In the genomic region with DNA sequence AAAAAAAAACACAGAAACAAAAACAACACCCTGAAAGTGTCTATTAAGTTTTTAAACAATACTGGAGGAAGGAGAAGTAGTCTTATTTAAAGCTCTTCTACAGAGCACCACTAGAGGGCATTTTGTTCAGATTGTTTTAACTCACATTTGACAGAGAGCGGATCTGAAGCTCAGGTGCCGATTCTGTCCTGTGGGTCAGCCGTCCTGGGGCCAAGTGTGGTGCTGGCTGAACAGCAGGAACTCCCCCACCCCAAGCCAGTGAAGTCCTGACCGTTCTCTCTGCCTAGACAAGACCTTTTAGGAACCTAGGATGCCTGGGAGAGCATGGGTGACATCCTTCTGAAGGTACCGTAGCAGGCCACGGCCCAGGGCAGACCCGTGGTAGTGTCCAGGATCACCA, we compare ENCODE assay signal across 8 cellular contexts. TPM values are rescaled to one million over a fixed set of nuclear protein-coding genes. Genes with fewer than 3 reads are reported as not detected.
A peak's percentile ranks its signal among the peaks of the same experiment; 100 is the strongest.
DNase-seq lines count a peak whose midpoint lies in the region; ATAC-seq lines count a peak whose summit lies in the region.

No MANE protein-coding gene starts in this region.

- no peak overlapping the region for H3K4me3 ChIP-seq in neuronal stem cell (ENCODE audit: low read length in 2 of 2)

- no peak overlapping the region for H2AK5ac ChIP-seq in neuronal stem cell (ENCODE audit: low read depth, low read length)

- H3K79me1 ChIP-seq in neuronal stem cell (ENCODE audit: low read depth, low read length): peaks cover 13% of the 10 kb centered on the region

- H2BK120ac ChIP-seq in neuronal stem cell (ENCODE audit: low read depth, low read length): no peak overlapping the region

- peak overlapping the region; percentile 77 for H2BK12ac ChIP-seq in neuronal stem cell (ENCODE audit: low read length)

- no peak overlapping the region for H4K8ac ChIP-seq in neuronal stem cell (ENCODE audit: low read depth, low read length)

- H2BK15ac ChIP-seq in neuronal stem cell (ENCODE audit: low read length): no peak overlapping the region

- peaks cover under 1 to 20% of the 10 kb centered on the region in 2 donors for H3K9me3 ChIP-seq in neuronal stem cell (replicated peaks in 1 of 2; ENCODE audit: control insufficient read depth in 2 of 2, insufficient read depth in 1 of 2, low read depth in 1 of 2, low read length in 2 of 2)

- no peak overlapping the region for H3K4me2 ChIP-seq in neuronal stem cell (ENCODE audit: insufficient read depth, low read length, poor library complexity, severe bottlenecking)

- H3K27me3 Mint-ChIP-seq in IgD-negative memory B cell: no peaks in the 10 kb centered on the region

- no peak for ATAC-seq in GM18498 (IDR thresholded peaks at IDR 0.05; ENCODE audit: unreplicated experiment)

- peak overlapping the region in 2 of 4 donors; percentile 6 to 79 for H3K4me3 Mint-ChIP-seq in IgD-negative memory B cell

- no peak overlapping the region for H3K27ac ChIP-seq in neuronal stem cell (replicated peaks; ENCODE audit: low read length)

- no peak overlapping the region for H2BK5ac ChIP-seq in neuronal stem cell (ENCODE audit: low read length)

- peaks cover 21 to 61% of the 10 kb centered on the region in 2 donors for H3K36me3 ChIP-seq in neuronal stem cell (replicated peaks in 1 of 2; ENCODE audit: control insufficient read depth in 2 of 2, insufficient read depth in 2 of 2, low read length in 2 of 2)

- H3K27me3 ChIP-seq in neuronal stem cell (ENCODE audit: control insufficient read depth in 3 of 3, insufficient read depth in 3 of 3, low read depth in 1 of 3, low read length in 3 of 3): no peaks in the 10 kb centered on the region

- no peak overlapping the region for H4K91ac ChIP-seq in neuronal stem cell (ENCODE audit: low read depth, low read length, poor library complexity)

- WGBS in neuronal stem cell (ENCODE audit: extremely low coverage in 2 of 2, insufficient read length in 2 of 2, insufficient replicate concordance in 1 of 2), 2 donors: no CpG with 5 or more reads among the region's 7 CpGs

- H3K4me1 ChIP-seq in neuronal stem cell (ENCODE audit: control insufficient read depth in 2 of 2, insufficient read depth in 1 of 2, low read depth in 1 of 2, low read length in 2 of 2): peaks cover 9 to 14% of the 10 kb centered on the region in 2 donors

- H3K23ac ChIP-seq in neuronal stem cell (ENCODE audit: low read depth, low read length, poor library complexity): no peak overlapping the region

- H3K4me1 Mint-ChIP-seq in IgD-negative memory B cell: peaks cover 16 to 25% (median 17%) of the 10 kb centered on the region in 3 donors

- no peak overlapping the region for H3K4ac ChIP-seq in neuronal stem cell (ENCODE audit: low read length)

- no peak overlapping the region for H3K9ac ChIP-seq in neuronal stem cell (ENCODE audit: low read depth, low read length, poor library complexity)

- peak overlapping the region; percentile 19 to 68 (median 19) for H3K27ac Mint-ChIP-seq in IgD-negative memory B cell

- H3K36me3 Mint-ChIP-seq in IgD-negative memory B cell: peaks cover 17% of the 10 kb centered on the region

- peaks cover 0 to 17% (median 3%) of the 10 kb centered on the region in 3 donors for H3K9me3 Mint-ChIP-seq in IgD-negative memory B cell

- DNase-seq in DMS 273 (lab: John Stamatoyannopoulos, UW; ENCODE audit: unreplicated experiment) (peak; percentile 59), DMS 273 treated with DMSO at 0.1 percent for 48 hours (lab: John Stamatoyannopoulos, UW) (no peak), RPMI7951 (ENCODE audit: low read depth) (peak; percentile 46), epidermal melanocyte (ENCODE audit: insufficient read length, low spot score) (peak; percentile 48), neuronal stem cell (ENCODE audit: low spot score) (no peak), NCI-H226 (no peak)

- H3K18ac ChIP-seq in neuronal stem cell (ENCODE audit: low read length): no peak overlapping the region

- no peak overlapping the region for H3K14ac ChIP-seq in neuronal stem cell (ENCODE audit: low read length)

- no peak overlapping the region for H2AFZ ChIP-seq in neuronal stem cell (ENCODE audit: low read length)

RNA-seq across cellular contexts. Expression of a gene that starts 3.9 kb away (rescaled TPM):
- polyA plus RNA-seq in IgD-negative memory B cell: 25.8 TPM
- total RNA-seq in RPMI7951 (2014; rRNA removed; shearing (Covaris generic)): 22.7 and 25.2 TPM in 2 replicates
- 18.9 TPM for polyA plus RNA-seq in neuronal stem cell (2013, experiment 1 of 2)
- 18.7 TPM for polyA plus RNA-seq in neuronal stem cell (2013, experiment 2 of 2)

Comparison
In these comparisons a context has a peak if more than half of its experiments do, and no peak if none do; other contexts are left out.
1. DNase-seq: peak in DMS 273 (single experiment), RPMI7951 (single experiment) and epidermal melanocyte (single experiment); none in DMS 273 treated with DMSO at 0.1 percent for 48 hours (single experiment), neuronal stem cell (single experiment) and NCI-H226 (single experiment).